Comparison of ENCODE assay signal across 11 cellular contexts in the genomic region with DNA sequence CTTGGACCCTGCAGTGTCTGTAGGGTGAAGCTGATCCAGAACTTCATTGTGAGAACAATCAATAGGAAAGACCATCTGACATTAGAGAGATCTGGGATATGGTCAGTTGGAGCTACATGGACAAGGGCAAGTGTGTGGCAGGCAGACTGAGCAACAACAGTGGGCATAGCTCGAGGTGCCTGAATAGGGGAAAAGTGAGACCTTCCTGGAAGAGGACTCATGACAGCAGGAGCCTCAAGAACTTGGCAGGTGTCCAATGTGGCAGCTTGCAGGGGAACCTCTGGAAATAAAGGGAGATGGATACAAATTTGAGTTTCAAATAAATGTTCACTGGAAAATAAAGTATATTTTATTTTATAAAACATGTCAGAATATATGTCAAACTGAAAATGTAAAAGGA.
A peak's percentile ranks its signal among the peaks of the same experiment; 100 is the strongest.
DNase-seq lines count a peak whose midpoint lies in the region; ATAC-seq and TF ChIP-seq lines count a peak whose summit lies in the region.
"Had no signal": no experiment of that assay in that cellular context is flagged by ENCODE, and none has a peak within 500 bp of the region (broad histone marks: within the 10 kb centered on the region; RNA-seq: fewer than 3 reads in every experiment).

No MANE protein-coding gene starts in this region.

- no peak overlapping the region for H3K27ac Mint-ChIP-seq in activated T-helper 17 cell treated with anti-CD3 and anti-CD28 coated beads, Interleukin-2, amount 50 U/mL, for 72 hours

- H3K36me3 Mint-ChIP-seq in activated T-helper 17 cell treated with anti-CD3 and anti-CD28 coated beads, Interleukin-2, amount 50 U/mL, for 72 hours (ENCODE audit: low read depth): no peaks in the 10 kb centered on the region

- H3K27me3 ChIP-seq in BE2C: no peaks in the 10 kb centered on the region

- intact Hi-C loops in sciatic nerve (cut with DNase I): no loop called here

- no peaks in the 10 kb centered on the region for H3K36me3 ChIP-seq in BE2C
- H3K36me3 ChIP-seq: prostate gland had no signal

- ATAC-seq in sciatic nerve (no peak), GM19395 (IDR thresholded peaks at IDR 0.05; ENCODE audit: unreplicated experiment) (no peak)
- no peak for ATAC-seq in activated T-helper 17 cell treated with anti-CD3 and anti-CD28 coated beads, Interleukin-2, amount 50 U/mL, for 72 hours (replicated peaks)

- peak; percentile 40 for DNase-seq in NCI-H2196 (lab: John Stamatoyannopoulos, UW; ENCODE audit: unreplicated experiment)
- DNase-seq in NCI-H2196 treated with DMSO at 0.1 percent for 48 hours (lab: John Stamatoyannopoulos, UW; ENCODE audit: unreplicated experiment): no peak
- DNase-seq in NCI-H446 (lab: John Stamatoyannopoulos, UW): peak; percentile 68 to 92
- DNase-seq in dermis blood vessel endothelial cell: peak; percentile 61
- peak; percentile 71 for DNase-seq in sciatic nerve (ENCODE audit: low spot score)
- DNase-seq in BE2C: no peak
- DNase-seq: activated naive CD4-positive, alpha-beta T cell treated with Interleukin-2 at 50 U/mL for 16 hours had no signal

- no peak for TF ChIP-seq CTCF in BE2C (IDR thresholded peaks at IDR 0.05; ENCODE audit: low read depth, low read length)

- no peak overlapping the region for H3K4me3 ChIP-seq in BE2C (ENCODE audit: low read depth, low read length)
- H3K4me3 ChIP-seq: prostate gland, SK-N-MC had no signal

- H3K4me1 Mint-ChIP-seq in activated T-helper 17 cell treated with anti-CD3 and anti-CD28 coated beads, Interleukin-2, amount 50 U/mL, for 72 hours: peaks cover 14% of the 10 kb centered on the region

- H3K4me3 Mint-ChIP-seq in activated T-helper 17 cell treated with anti-CD3 and anti-CD28 coated beads, Interleukin-2, amount 50 U/mL, for 72 hours: no peak overlapping the region

- no peaks in the 10 kb centered on the region for H3K4me1 ChIP-seq in BE2C

- no peaks in the 10 kb centered on the region for H3K9me3 ChIP-seq in BE2C
- H3K9me3 ChIP-seq: prostate gland had no signal

- H3K27me3 Mint-ChIP-seq in activated T-helper 17 cell treated with anti-CD3 and anti-CD28 coated beads, Interleukin-2, amount 50 U/mL, for 72 hours: no peaks in the 10 kb centered on the region

- no peaks in the 10 kb centered on the region for H3K9me3 Mint-ChIP-seq in activated T-helper 17 cell treated with anti-CD3 and anti-CD28 coated beads, Interleukin-2, amount 50 U/mL, for 72 hours

Comparison
In these comparisons a context has a peak if more than half of its experiments do, and no peak if none do; other contexts are left out.
1. DNase-seq: peak in NCI-H2196 (single experiment), NCI-H446 (2 of 2), dermis blood vessel endothelial cell (single experiment) and sciatic nerve (single experiment); none in NCI-H2196 treated with DMSO at 0.1 percent for 48 hours (single experiment) and BE2C (single experiment).